ENCODE assay signal across 20 cellular contexts in the genomic region with DNA sequence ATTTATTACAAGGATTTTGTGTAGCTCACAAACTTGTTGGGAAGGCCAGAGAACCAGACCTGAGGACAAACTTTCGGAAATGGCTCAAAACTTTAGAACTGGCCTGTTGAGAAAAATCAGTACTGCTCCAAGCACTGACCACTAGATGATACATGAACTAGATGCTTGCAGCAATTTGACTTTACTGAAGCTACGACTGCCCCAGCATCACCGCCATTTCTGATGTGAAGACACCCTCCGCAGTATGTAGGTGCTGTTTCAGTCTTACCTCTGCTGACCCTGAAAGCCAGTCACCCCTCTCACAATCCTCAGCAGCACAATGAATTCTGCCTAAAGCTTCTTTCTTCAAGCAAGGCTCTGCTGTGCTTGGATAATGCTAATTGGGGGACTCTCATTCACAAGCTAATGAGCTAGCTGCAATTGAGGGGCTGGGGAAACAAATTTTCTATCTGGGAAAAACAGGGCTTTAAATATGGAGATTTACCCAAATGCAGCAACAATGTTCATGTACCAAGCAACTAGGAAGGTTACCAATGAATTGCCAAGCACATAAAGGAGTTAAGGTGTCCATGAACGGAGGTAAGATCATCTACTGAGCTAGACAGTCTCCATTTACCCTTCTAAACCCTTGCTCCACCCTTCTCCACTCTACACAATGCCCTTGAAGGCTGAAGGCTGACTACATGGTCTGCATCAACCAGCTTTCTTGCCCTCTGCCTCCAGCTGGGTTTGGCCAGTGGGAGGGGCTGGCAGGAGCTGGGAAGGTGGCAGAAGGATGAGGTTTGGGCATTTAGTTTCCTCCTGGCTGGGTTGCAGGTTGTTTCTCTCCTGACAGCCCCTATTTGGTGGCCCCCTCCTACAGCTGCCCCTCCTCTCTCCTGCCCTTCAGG. TPM values are rescaled to one million over a fixed set of nuclear protein-coding genes. Genes with fewer than 3 reads are reported as not detected.
DNase-seq lines count a peak whose midpoint lies in the region; TF ChIP-seq lines count a peak whose summit lies in the region.
"Had no signal": no experiment of that assay in that cellular context is flagged by ENCODE, and none has a peak within 500 bp of the region (broad histone marks: within the 10 kb centered on the region; RNA-seq: fewer than 3 reads in every experiment).

No MANE protein-coding gene starts in this region.

- H2BK20ac ChIP-seq in H9 (ENCODE audit: low read depth, low read length, poor library complexity, severe bottlenecking), result no peak overlapping the region

- H3K9me3 Mint-ChIP-seq in H9, result peaks cover 11 to 15% of the 10 kb centered on the region in 2 experiments
- H3K9me3 Mint-ChIP-seq in brain, result peaks cover 2 to 8% (median 2%) of the 10 kb centered on the region in 5 experiments
- peaks cover under 1% of the 10 kb centered on the region for H3K9me3 Mint-ChIP-seq in activated naive CD8-positive, alpha-beta T cell treated with anti-CD3 and anti-CD28 coated beads for 36 hours

- peaks cover 4% of the 10 kb centered on the region for H3K9me3 ChIP-seq in H9 (ENCODE audit: control insufficient read depth, low read depth, low read length)
- H3K9me3 ChIP-seq: SK-N-SH had no signal

- H3K27me3 ChIP-seq in H9 (ENCODE audit: insufficient read depth, low read length), result no peaks in the 10 kb centered on the region
- H3K27me3 ChIP-seq: BLaER1 treated with 17β-estradiol and CSF1 and Interleukin-3, amounts not matched to agents 10 nM and 100 nM had no signal

- H2AFZ ChIP-seq in H9 (ENCODE audit: low read length), result no peak overlapping the region
- H2AFZ ChIP-seq: GM23248 had no signal

- H4K8ac ChIP-seq in H9 (replicated peaks; ENCODE audit: insufficient read length, low read depth, low read length), result no peak overlapping the region

- H3K4me1 Mint-ChIP-seq in H9, result peaks cover 42 to 49% of the 10 kb centered on the region in 2 experiments
- peaks cover 40% of the 10 kb centered on the region for H3K4me1 Mint-ChIP-seq in brain
- H3K4me1 Mint-ChIP-seq in activated naive CD8-positive, alpha-beta T cell treated with anti-CD3 and anti-CD28 coated beads for 36 hours, result no peaks in the 10 kb centered on the region

- no peak overlapping the region for H2AK5ac ChIP-seq in H9 (ENCODE audit: insufficient read length, low read length)

- H3K27ac ChIP-seq in H9 (ENCODE audit: insufficient read length, low read depth, low read length), result peak overlapping the region; percentile 66
- H3K27ac ChIP-seq: BLaER1 treated with 17β-estradiol and CSF1 and Interleukin-3, amounts not matched to agents 10 nM and 100 nM; GM23248 had no signal

- no peak overlapping the region for H4K91ac ChIP-seq in H9 (ENCODE audit: insufficient read length, low read depth, low read length)

- H3K4me3 Mint-ChIP-seq in H9 (peak overlapping the region; percentile 16 to 47; a peak in 4 of 5 replicates), brain (no peak overlapping the region)
- no peak overlapping the region for H3K4me3 Mint-ChIP-seq in activated naive CD8-positive, alpha-beta T cell treated with anti-CD3 and anti-CD28 coated beads for 36 hours

- no peak overlapping the region for H3K9ac ChIP-seq in H9 (ENCODE audit: extremely low read depth, insufficient read length, low read length)
- H3K9ac ChIP-seq: BLaER1 treated with 17β-estradiol and CSF1 and Interleukin-3, amounts not matched to agents 10 nM and 100 nM; GM23248; SK-N-SH had no signal

- no CpG with 5 or more reads among the region's 5 CpGs for WGBS in H9 (ENCODE audit: extremely low coverage, insufficient read length, low lambda C conversion rate)

- no peak overlapping the region for H4K5ac ChIP-seq in H9 (ENCODE audit: insufficient read length, low read depth, low read length)

- no peak for TF ChIP-seq CTCF in H9 (conservative IDR thresholded peaks at IDR 0.05)
- no peak for TF ChIP-seq CTCF in brain (conservative IDR thresholded peaks at IDR 0.05)

- H2BK15ac ChIP-seq in H9 (ENCODE audit: low read depth, low read length), result no peak overlapping the region

- no peak overlapping the region for H3K56ac ChIP-seq in H9 (ENCODE audit: insufficient read length, low read depth, low read length)

- H3K23ac ChIP-seq in H9 (ENCODE audit: insufficient read length, low read depth, low read length), result no peak overlapping the region

- H2BK120ac ChIP-seq in H9 (ENCODE audit: low read depth, low read length, poor library complexity, severe bottlenecking), result no peak overlapping the region

- peak overlapping the region; percentile 37 for H3K4me2 ChIP-seq in H9 (ENCODE audit: insufficient read depth, insufficient read length, low read length)
- H3K4me2 ChIP-seq: BLaER1 treated with 17β-estradiol and CSF1 and Interleukin-3, amounts not matched to agents 10 nM and 100 nM; SK-N-SH had no signal

- H3K79me2 ChIP-seq in H9 (ENCODE audit: insufficient read depth, low read length), result no peaks in the 10 kb centered on the region

- no peak overlapping the region for H2BK5ac ChIP-seq in H9 (ENCODE audit: insufficient read length, low read length)

- DNase-seq in H9, result peak; percentile 44
- DNase-seq in iPS-NIHi11 (ENCODE audit: low spot score), result peak; percentile 23
- peak; percentile 6 for DNase-seq in retina
- no peak for DNase-seq in A172 (ENCODE audit: low spot score)
- DNase-seq in CD1c-positive myeloid dendritic cell (ENCODE audit: extremely low spot score), result no peak
- no peak for DNase-seq in activated naive CD8-positive, alpha-beta T cell treated with anti-CD3 and anti-CD28 coated beads for 36 hours
- DNase-seq: DMS79 treated with DMSO at 0.1 percent for 48 hours, GM23248, MM.1S, NCI-H1092, NCI-H1436 treated with DMSO at 0.1 percent for 48 hours, NCI-H2029, NCI-H345, NCI-H524 treated with DMSO at 0.1 percent for 48 hours, PC-3, RPMI8226, SHP77 treated with DMSO at 0.1 percent for 48 hours, SK-N-SH had no signal

- H3K27me3 Mint-ChIP-seq in H9 (ENCODE audit: low read depth), result peaks cover 1% of the 10 kb centered on the region; the same call in 1 of the 2 replicates
- no peaks in the 10 kb centered on the region for H3K27me3 Mint-ChIP-seq in brain
- peaks cover 31% of the 10 kb centered on the region for H3K27me3 Mint-ChIP-seq in activated naive CD8-positive, alpha-beta T cell treated with anti-CD3 and anti-CD28 coated beads for 36 hours

- H3K18ac ChIP-seq in H9 (ENCODE audit: insufficient read length, low read depth, low read length), result no peak overlapping the region

- H2BK12ac ChIP-seq in H9 (ENCODE audit: insufficient read length, low read depth, low read length), result no peak overlapping the region

- no peaks in the 10 kb centered on the region for H4K20me1 ChIP-seq in H9 (ENCODE audit: control insufficient read depth, insufficient read depth, insufficient read length)
- H4K20me1 ChIP-seq: BLaER1 treated with 17β-estradiol and CSF1 and Interleukin-3, amounts not matched to agents 10 nM and 100 nM had no signal

- H3K14ac ChIP-seq in H9 (ENCODE audit: insufficient read depth, low read length), result no peak overlapping the region

- no peak overlapping the region for H3T11ph ChIP-seq in H9 (ENCODE audit: low read length)

- H3K27ac Mint-ChIP-seq in H9, result peak overlapping the region; percentile 76 to 84 (median 81); a peak in 5 of 7 replicates
- peak overlapping the region in 3 of 5 experiments; percentile 56 to 75 (median 71) for H3K27ac Mint-ChIP-seq in brain
- H3K27ac Mint-ChIP-seq in activated naive CD8-positive, alpha-beta T cell treated with anti-CD3 and anti-CD28 coated beads for 36 hours, result no peak overlapping the region

- peaks cover 12% of the 10 kb centered on the region; the same call in 1 of the 2 replicates for H3K4me1 ChIP-seq in H9 (ENCODE audit: insufficient read depth, low read length)

- H3K36me3 Mint-ChIP-seq in H9 (ENCODE audit: insufficient read depth in 1 of 3, low read depth in 3 of 3) (peaks cover 7 to 9% (median 9%) of the 10 kb centered on the region in 3 experiments), brain (peaks cover 2% of the 10 kb centered on the region)
- H3K36me3 Mint-ChIP-seq in activated naive CD8-positive, alpha-beta T cell treated with anti-CD3 and anti-CD28 coated beads for 36 hours, result peaks cover under 1% of the 10 kb centered on the region

- H3K4ac ChIP-seq in H9 (ENCODE audit: low read depth, low read length), result no peak overlapping the region

- H3K79me1 ChIP-seq in H9 (ENCODE audit: insufficient read depth, low read depth, low read length, poor library complexity, severe bottlenecking), result no peaks in the 10 kb centered on the region

- no peaks in the 10 kb centered on the region for H3K23me2 ChIP-seq in H9 (ENCODE audit: insufficient read length, low read depth, low read length, poor library complexity, severe bottlenecking)

RNA-seq across cellular contexts. Expression of gene FSTL1, which starts 53.2 kb away (rescaled TPM):
- 305 and 326 TPM in 2 replicates for total RNA-seq in H9 (2021)
- polyA plus RNA-seq in brain (ENCODE audit: insufficient read depth, low read depth, low replicate concordance), result 22.5 TPM
- 812 and 991 TPM in 2 replicates for total RNA-seq in A172 (2014; rRNA removed; shearing (Covaris generic))
- 1 to 10 TPM; 1.6 to 1.7 TPM for total RNA-seq in activated naive CD8-positive, alpha-beta T cell treated with anti-CD3 and anti-CD28 coated beads for 36 hours

Comparison
In these comparisons a context has a peak if more than half of its experiments do, and no peak if none do; other contexts are left out.
1. DNase-seq: peak in H9 (single experiment), iPS-NIHi11 (single experiment) and retina (single experiment); none in A172 (single experiment), CD1c-positive myeloid dendritic cell (single experiment) and activated naive CD8-positive, alpha-beta T cell treated with anti-CD3 and anti-CD28 coated beads for 36 hours (single experiment).
2. H3K4me3 Mint-ChIP-seq: peak in H9 (2 of 2); none in brain (0 of 5) and activated naive CD8-positive, alpha-beta T cell treated with anti-CD3 and anti-CD28 coated beads for 36 hours (single experiment).
3. RNA of gene FSTL1, which starts 53.2 kb away (total RNA-seq): 812 to 991 TPM in A172 and 305 to 326 TPM in H9; 1.6 to 1.7 TPM in activated naive CD8-positive, alpha-beta T cell treated with anti-CD3 and anti-CD28 coated beads for 36 hours; every median in the first group is over 100 times any median in the second.